Comparison of ENCODE assay signal across 1 cellular context in the genomic region with DNA sequence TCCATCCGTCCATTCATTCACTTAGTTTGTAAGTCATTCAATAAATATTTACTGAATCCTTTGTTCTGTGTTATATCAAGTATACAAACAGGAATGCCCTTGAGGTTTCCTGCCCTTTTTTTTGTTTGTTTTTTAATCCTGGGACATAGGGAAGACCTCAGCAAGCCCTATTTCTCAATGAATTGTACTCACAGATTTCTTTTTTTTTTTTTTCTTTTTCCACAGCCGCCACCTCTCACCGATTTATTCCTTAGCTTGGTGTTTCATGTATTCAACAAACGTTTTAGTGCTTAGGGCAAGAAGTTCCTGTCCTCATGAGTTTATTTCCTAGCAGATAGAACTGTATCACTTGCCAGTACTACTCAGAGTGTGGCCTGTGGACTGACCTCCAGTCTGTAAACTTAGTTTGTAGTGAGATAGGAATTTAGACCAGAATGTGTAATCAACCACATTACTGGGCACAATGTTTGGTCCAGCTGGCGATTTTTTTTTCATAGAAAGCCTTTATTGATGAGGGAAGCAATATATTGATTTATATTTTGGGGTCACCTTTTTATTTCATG.
TF ChIP-seq lines count a peak whose summit lies in the region.

No MANE protein-coding gene starts in this region.

TF ChIP-seq in HepG2, 621 proteins besides CTCF, POLR2A, EP300 and RAD21 (continued from another document and continues in another):
- TF ChIP-seq RAD51 (IDR thresholded peaks at IDR 0.05; ENCODE audit: borderline replicate concordance) = no peak
- TF ChIP-seq SMAD1 (CRISPR knock-in tag; IDR thresholded peaks at IDR 0.05; ENCODE audit: borderline replicate concordance, low read depth) = no peak
- TF ChIP-seq ATF1 (CRISPR knock-in tag; IDR thresholded peaks at IDR 0.05) = peak; percentile 48; the same call in 1 of the 2 replicates
- no peak for TF ChIP-seq ATF3 (CRISPR knock-in tag; IDR thresholded peaks at IDR 0.05)
- no peak; the same call in 1 of the 2 replicates for TF ChIP-seq HNF4A (CRISPR knock-in tag; IDR thresholded peaks at IDR 0.05)
- no peak for TF ChIP-seq PRPF4 (IDR thresholded peaks at IDR 0.05; ENCODE audit: low read depth, low read length, poor library complexity, severe bottlenecking)
- TF ChIP-seq ZNF329 (CRISPR knock-in tag; IDR thresholded peaks at IDR 0.05; ENCODE audit: low read depth) = no peak
- peak; percentile 41; the same call in 1 of the 2 replicates for TF ChIP-seq GFI1 (CRISPR knock-in tag; IDR thresholded peaks at IDR 0.05; ENCODE audit: borderline replicate concordance)
- no peak for TF ChIP-seq KLF15 (CRISPR knock-in tag; IDR thresholded peaks at IDR 0.05; ENCODE audit: borderline replicate concordance)
- TF ChIP-seq, protein P1, sequence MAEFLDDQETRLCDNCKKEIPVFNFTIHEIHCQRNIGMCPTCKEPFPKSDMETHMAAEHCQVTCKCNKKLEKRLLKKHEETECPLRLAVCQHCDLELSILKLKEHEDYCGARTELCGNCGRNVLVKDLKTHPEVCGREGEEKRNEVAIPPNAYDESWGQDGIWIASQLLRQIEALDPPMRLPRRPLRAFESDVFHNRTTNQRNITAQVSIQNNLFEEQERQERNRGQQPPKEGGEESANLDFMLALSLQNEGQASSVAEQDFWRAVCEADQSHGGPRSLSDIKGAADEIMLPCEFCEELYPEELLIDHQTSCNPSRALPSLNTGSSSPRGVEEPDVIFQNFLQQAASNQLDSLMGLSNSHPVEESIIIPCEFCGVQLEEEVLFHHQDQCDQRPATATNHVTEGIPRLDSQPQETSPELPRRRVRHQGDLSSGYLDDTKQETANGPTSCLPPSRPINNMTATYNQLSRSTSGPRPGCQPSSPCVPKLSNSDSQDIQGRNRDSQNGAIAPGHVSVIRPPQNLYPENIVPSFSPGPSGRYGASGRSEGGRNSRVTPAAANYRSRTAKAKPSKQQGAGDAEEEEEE (CRISPR knock-in tag; IDR thresholded peaks at IDR 0.05; ENCODE audit: borderline replicate concordance) = no peak
- TF ChIP-seq ZNF800 (CRISPR knock-in tag; IDR thresholded peaks at IDR 0.05) = no peak
- TF ChIP-seq ZNF253 (CRISPR knock-in tag; IDR thresholded peaks at IDR 0.05; ENCODE audit: borderline replicate concordance) = no peak
- peak; percentile 62; the same call in 1 of the 2 replicates for TF ChIP-seq CHD4 (IDR thresholded peaks at IDR 0.05; ENCODE audit: borderline replicate concordance, low read length)
- TF ChIP-seq, protein P2, sequence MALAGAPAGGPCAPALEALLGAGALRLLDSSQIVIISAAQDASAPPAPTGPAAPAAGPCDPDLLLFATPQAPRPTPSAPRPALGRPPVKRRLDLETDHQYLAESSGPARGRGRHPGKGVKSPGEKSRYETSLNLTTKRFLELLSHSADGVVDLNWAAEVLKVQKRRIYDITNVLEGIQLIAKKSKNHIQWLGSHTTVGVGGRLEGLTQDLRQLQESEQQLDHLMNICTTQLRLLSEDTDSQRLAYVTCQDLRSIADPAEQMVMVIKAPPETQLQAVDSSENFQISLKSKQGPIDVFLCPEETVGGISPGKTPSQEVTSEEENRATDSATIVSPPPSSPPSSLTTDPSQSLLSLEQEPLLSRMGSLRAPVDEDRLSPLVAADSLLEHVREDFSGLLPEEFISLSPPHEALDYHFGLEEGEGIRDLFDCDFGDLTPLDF (CRISPR knock-in tag; IDR thresholded peaks at IDR 0.05) = 0 out of 2 replicates have a peak, but pooled peaks have one; percentile 13
- TF ChIP-seq, protein P3, sequence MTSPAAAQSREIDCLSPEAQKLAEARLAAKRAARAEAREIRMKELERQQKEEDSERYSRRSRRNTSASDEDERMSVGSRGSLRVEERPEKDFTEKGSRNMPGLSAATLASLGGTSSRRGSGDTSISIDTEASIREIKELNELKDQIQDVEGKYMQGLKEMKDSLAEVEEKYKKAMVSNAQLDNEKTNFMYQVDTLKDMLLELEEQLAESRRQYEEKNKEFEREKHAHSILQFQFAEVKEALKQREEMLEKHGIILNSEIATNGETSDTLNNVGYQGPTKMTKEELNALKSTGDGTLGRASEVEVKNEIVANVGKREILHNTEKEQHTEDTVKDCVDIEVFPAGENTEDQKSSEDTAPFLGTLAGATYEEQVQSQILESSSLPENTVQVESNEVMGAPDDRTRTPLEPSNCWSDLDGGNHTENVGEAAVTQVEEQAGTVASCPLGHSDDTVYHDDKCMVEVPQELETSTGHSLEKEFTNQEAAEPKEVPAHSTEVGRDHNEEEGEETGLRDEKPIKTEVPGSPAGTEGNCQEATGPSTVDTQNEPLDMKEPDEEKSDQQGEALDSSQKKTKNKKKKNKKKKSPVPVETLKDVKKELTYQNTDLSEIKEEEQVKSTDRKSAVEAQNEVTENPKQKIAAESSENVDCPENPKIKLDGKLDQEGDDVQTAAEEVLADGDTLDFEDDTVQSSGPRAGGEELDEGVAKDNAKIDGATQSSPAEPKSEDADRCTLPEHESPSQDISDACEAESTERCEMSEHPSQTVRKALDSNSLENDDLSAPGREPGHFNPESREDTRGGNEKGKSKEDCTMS (CRISPR knock-in tag; conservative IDR thresholded peaks at IDR 0.05) = no peak
- no peak for TF ChIP-seq ZNF446 (CRISPR knock-in tag; IDR thresholded peaks at IDR 0.05)
- no peak for TF ChIP-seq ZFP37 (CRISPR knock-in tag; IDR thresholded peaks at IDR 0.05; ENCODE audit: borderline replicate concordance)
- no peak for TF ChIP-seq ZNF552 (CRISPR knock-in tag; IDR thresholded peaks at IDR 0.05; ENCODE audit: borderline replicate concordance)
- TF ChIP-seq ZZZ3 (CRISPR knock-in tag; IDR thresholded peaks at IDR 0.05; ENCODE audit: borderline replicate concordance) = no peak
- no peak for TF ChIP-seq ELF4 (CRISPR knock-in tag; IDR thresholded peaks at IDR 0.05; ENCODE audit: borderline replicate concordance)
- TF ChIP-seq BRF2 (CRISPR knock-in tag; IDR thresholded peaks at IDR 0.05) = no peak
- TF ChIP-seq KLF9 (CRISPR knock-in tag; IDR thresholded peaks at IDR 0.05; ENCODE audit: low read depth) = no peak
- TF ChIP-seq ZNF674 (CRISPR knock-in tag; IDR thresholded peaks at IDR 0.05; ENCODE audit: low read depth) = no peak
- TF ChIP-seq KAT8 (CRISPR knock-in tag; IDR thresholded peaks at IDR 0.05) = peak; percentile 36; the same call in 1 of the 2 replicates
- no peak for TF ChIP-seq PHF20 (CRISPR knock-in tag; IDR thresholded peaks at IDR 0.05)
- TF ChIP-seq KLF11 (CRISPR knock-in tag; IDR thresholded peaks at IDR 0.05) = no peak
- no peak for TF ChIP-seq ZNF567 (CRISPR knock-in tag; IDR thresholded peaks at IDR 0.05; ENCODE audit: borderline replicate concordance)
- peak; percentile 82; the same call in 1 of the 2 replicates for TF ChIP-seq SOX5 (CRISPR knock-in tag; IDR thresholded peaks at IDR 0.05; ENCODE audit: borderline replicate concordance)
- no peak for TF ChIP-seq NCOA1 (CRISPR knock-in tag; IDR thresholded peaks at IDR 0.05)
- TF ChIP-seq, protein P4, sequence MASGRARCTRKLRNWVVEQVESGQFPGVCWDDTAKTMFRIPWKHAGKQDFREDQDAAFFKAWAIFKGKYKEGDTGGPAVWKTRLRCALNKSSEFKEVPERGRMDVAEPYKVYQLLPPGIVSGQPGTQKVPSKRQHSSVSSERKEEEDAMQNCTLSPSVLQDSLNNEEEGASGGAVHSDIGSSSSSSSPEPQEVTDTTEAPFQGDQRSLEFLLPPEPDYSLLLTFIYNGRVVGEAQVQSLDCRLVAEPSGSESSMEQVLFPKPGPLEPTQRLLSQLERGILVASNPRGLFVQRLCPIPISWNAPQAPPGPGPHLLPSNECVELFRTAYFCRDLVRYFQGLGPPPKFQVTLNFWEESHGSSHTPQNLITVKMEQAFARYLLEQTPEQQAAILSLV (CRISPR knock-in tag; IDR thresholded peaks at IDR 0.05; ENCODE audit: borderline replicate concordance) = no peak
- peak; percentile 81 for TF ChIP-seq ASH2L (IDR thresholded peaks at IDR 0.05; ENCODE audit: insufficient read length, low read depth, low read length)
- no peak for TF ChIP-seq KDM2A (CRISPR knock-in tag; IDR thresholded peaks at IDR 0.05; ENCODE audit: borderline replicate concordance, low read depth)
- no peak for TF ChIP-seq KLF16 (CRISPR knock-in tag; IDR thresholded peaks at IDR 0.05)
- no peak for TF ChIP-seq ZNF749 (CRISPR knock-in tag; IDR thresholded peaks at IDR 0.05; ENCODE audit: borderline replicate concordance)
- peak; percentile 53; the same call in 1 of the 2 replicates for TF ChIP-seq FOXJ3 (CRISPR knock-in tag; IDR thresholded peaks at IDR 0.05; ENCODE audit: borderline replicate concordance)
- TF ChIP-seq MTERF4 (CRISPR knock-in tag; IDR thresholded peaks at IDR 0.05) = no peak
- TF ChIP-seq, protein P5, sequence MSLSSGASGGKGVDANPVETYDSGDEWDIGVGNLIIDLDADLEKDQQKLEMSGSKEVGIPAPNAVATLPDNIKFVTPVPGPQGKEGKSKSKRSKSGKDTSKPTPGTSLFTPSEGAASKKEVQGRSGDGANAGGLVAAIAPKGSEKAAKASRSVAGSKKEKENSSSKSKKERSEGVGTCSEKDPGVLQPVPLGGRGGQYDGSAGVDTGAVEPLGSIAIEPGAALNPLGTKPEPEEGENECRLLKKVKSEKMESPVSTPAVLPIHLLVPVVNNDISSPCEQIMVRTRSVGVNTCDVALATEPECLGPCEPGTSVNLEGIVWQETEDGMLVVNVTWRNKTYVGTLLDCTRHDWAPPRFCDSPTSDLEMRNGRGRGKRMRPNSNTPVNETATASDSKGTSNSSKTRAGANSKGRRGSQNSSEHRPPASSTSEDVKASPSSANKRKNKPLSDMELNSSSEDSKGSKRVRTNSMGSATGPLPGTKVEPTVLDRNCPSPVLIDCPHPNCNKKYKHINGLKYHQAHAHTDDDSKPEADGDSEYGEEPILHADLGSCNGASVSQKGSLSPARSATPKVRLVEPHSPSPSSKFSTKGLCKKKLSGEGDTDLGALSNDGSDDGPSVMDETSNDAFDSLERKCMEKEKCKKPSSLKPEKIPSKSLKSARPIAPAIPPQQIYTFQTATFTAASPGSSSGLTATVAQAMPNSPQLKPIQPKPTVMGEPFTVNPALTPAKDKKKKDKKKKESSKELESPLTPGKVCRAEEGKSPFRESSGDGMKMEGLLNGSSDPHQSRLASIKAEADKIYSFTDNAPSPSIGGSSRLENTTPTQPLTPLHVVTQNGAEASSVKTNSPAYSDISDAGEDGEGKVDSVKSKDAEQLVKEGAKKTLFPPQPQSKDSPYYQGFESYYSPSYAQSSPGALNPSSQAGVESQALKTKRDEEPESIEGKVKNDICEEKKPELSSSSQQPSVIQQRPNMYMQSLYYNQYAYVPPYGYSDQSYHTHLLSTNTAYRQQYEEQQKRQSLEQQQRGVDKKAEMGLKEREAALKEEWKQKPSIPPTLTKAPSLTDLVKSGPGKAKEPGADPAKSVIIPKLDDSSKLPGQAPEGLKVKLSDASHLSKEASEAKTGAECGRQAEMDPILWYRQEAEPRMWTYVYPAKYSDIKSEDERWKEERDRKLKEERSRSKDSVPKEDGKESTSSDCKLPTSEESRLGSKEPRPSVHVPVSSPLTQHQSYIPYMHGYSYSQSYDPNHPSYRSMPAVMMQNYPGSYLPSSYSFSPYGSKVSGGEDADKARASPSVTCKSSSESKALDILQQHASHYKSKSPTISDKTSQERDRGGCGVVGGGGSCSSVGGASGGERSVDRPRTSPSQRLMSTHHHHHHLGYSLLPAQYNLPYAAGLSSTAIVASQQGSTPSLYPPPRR (CRISPR knock-in tag; IDR thresholded peaks at IDR 0.05; ENCODE audit: borderline replicate concordance) = no peak
- no peak for TF ChIP-seq ZNF562 (CRISPR knock-in tag; IDR thresholded peaks at IDR 0.05; ENCODE audit: borderline replicate concordance)
- TF ChIP-seq MAFF (IDR thresholded peaks at IDR 0.05; ENCODE audit: low read depth, low read length) = peak; percentile 65; the same call in 1 of the 2 replicates
- no peak for TF ChIP-seq ZNF773 (CRISPR knock-in tag; IDR thresholded peaks at IDR 0.05; ENCODE audit: borderline replicate concordance)
- no peak for TF ChIP-seq KDM1A (CRISPR knock-in tag; IDR thresholded peaks at IDR 0.05)
- no peak for TF ChIP-seq ZNF549 (CRISPR knock-in tag; IDR thresholded peaks at IDR 0.05)
- TF ChIP-seq ZNF430 (CRISPR knock-in tag; IDR thresholded peaks at IDR 0.05) = no peak
- TF ChIP-seq ZNF660 (CRISPR knock-in tag; IDR thresholded peaks at IDR 0.05; ENCODE audit: borderline replicate concordance, low read depth) = no peak
- no peak for TF ChIP-seq TCF7L2 (IDR thresholded peaks at IDR 0.05; ENCODE audit: low read depth, low read length)
- TF ChIP-seq, protein P6, sequence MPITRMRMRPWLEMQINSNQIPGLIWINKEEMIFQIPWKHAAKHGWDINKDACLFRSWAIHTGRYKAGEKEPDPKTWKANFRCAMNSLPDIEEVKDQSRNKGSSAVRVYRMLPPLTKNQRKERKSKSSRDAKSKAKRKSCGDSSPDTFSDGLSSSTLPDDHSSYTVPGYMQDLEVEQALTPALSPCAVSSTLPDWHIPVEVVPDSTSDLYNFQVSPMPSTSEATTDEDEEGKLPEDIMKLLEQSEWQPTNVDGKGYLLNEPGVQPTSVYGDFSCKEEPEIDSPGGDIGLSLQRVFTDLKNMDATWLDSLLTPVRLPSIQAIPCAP (CRISPR knock-in tag; IDR thresholded peaks at IDR 0.05; ENCODE audit: low read depth) = no peak
